ENCODE assay signal across 8 cellular contexts in the genomic region with DNA sequence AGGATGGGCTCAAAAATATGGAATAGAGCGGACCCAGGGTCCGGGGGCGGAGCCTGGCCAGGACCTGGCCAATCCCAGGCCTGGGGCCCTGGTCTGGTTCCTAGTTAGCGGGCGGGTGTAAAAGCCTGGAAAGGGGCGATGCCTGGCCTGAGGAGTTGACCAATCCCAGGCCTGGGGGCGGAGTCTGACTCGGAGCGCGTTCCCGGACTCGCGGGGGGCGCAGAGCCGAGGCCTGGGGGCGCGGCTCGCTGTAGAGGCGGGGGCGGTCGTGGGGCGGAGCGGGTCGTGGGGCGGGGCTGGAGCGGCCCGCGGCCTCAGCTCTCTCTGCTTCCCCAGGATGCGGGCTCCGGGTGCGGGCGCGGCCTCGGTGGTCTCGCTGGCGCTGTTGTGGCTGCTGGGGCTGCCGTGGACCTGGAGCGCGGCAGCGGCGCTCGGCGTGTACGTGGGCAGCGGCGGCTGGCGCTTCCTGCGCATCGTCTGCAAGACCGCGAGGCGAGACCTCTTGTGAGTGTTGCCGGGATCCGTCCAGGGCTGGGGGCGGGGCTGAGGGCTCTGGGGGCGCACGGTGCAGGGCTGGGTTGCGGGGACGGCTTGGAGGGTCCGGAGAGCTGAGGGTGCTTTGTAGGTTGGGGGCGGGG. TPM values are rescaled to one million over a fixed set of nuclear protein-coding genes. Genes with fewer than 3 reads are reported as not detected.
DNase-seq lines count a peak whose midpoint lies in the region; ATAC-seq and TF ChIP-seq lines count a peak whose summit lies in the region.

Gene SLC27A1, plus strand, starts transcription at position 321 of the 638 bp plus-strand sequence. Its CDS starts 17 bp downstream, at position 338.

- peak within 1 kb of the TSS; percentile 69 for H3K9ac ChIP-seq in fibroblast of lung (ENCODE audit: insufficient read depth, low read length)

- peaks cover 20% of the 10 kb centered on the region for H3K4me1 Mint-ChIP-seq in activated T-helper 2 cell treated with anti-CD3 and anti-CD28 coated beads, Interferon-gamma antibody, Interleukin-2, Interleukin-4, amounts not matched to agents 10 μg/mL and 5 μg/mL and 100 μg/mL, durations not matched to agents 14 hours and 24 hours and 36 hours (ENCODE audit: low read depth)
- peaks cover 25 to 35% (median 26%) of the 10 kb centered on the region in 3 donors for H3K4me1 Mint-ChIP-seq in naive B cell

- no peaks in the 10 kb centered on the region for H3K27me3 ChIP-seq in Panc1 (ENCODE audit: control insufficient read depth, insufficient read depth, low read length)
- H3K27me3 ChIP-seq in fibroblast of lung (ENCODE audit: control insufficient read depth, insufficient read depth, low read length) = no peaks in the 10 kb centered on the region

- peak within 1 kb of the TSS; percentile 79 for H3K27ac Mint-ChIP-seq in activated T-helper 2 cell treated with anti-CD3 and anti-CD28 coated beads, Interferon-gamma antibody, Interleukin-2, Interleukin-4, amounts not matched to agents 10 μg/mL and 5 μg/mL and 100 μg/mL, durations not matched to agents 14 hours and 24 hours and 36 hours
- H3K27ac Mint-ChIP-seq in naive B cell = peak within 1 kb of the TSS; percentile 67 to 95 (median 93)

- no peaks in the 10 kb centered on the region for H3K36me3 Mint-ChIP-seq in activated T-helper 2 cell treated with anti-CD3 and anti-CD28 coated beads, Interferon-gamma antibody, Interleukin-2, Interleukin-4, amounts not matched to agents 10 μg/mL and 5 μg/mL and 100 μg/mL, durations not matched to agents 14 hours and 24 hours and 36 hours (ENCODE audit: low read depth)
- H3K36me3 Mint-ChIP-seq in naive B cell = no peaks in the 10 kb centered on the region

- H3K36me3 ChIP-seq in Panc1 (ENCODE audit: control insufficient read depth, insufficient read depth, low read length) (no peaks in the 10 kb centered on the region), fibroblast of lung (ENCODE audit: control insufficient read depth, insufficient read depth, low read length) (no peaks in the 10 kb centered on the region)

- peak; percentile 67 for ATAC-seq in GM21619 (IDR thresholded peaks at IDR 0.05; ENCODE audit: unreplicated experiment)
- peak; percentile 94 for ATAC-seq in Panc1
- peak; percentile 68 to 72 for ATAC-seq in naive B cell (ENCODE audit: low read depth in 2 of 2)

- no peaks in the 10 kb centered on the region for H4K20me1 ChIP-seq in fibroblast of lung (ENCODE audit: control insufficient read depth, extremely low read depth, insufficient read depth, low read length)

- H3K27me3 Mint-ChIP-seq in activated T-helper 2 cell treated with anti-CD3 and anti-CD28 coated beads, Interferon-gamma antibody, Interleukin-2, Interleukin-4, amounts not matched to agents 10 μg/mL and 5 μg/mL and 100 μg/mL, durations not matched to agents 14 hours and 24 hours and 36 hours (ENCODE audit: low read depth) = peaks cover 6% of the 10 kb centered on the region
- H3K27me3 Mint-ChIP-seq in naive B cell = no peaks in the 10 kb centered on the region

- BruUV-seq in Panc1 (replicated peaks; lab: Mats Ljungman, UMichigan) = no TSS peak

- no peaks in the 10 kb centered on the region for H3K79me2 ChIP-seq in fibroblast of lung (ENCODE audit: control insufficient read depth, insufficient read depth, low read length)

- in situ Hi-C loops in Panc1 (cut with HindIII; ENCODE audit: low pct_unique_long_range_greater_than_20kb, low sequenced_read_pairs) = no loop called here

- peak within 1 kb of the TSS; percentile 98 for H2AFZ ChIP-seq in fibroblast of lung (ENCODE audit: low read length)

- H3K27ac ChIP-seq in Panc1 (ENCODE audit: low read length) = peak within 1 kb of the TSS; percentile 79
- peak within 1 kb of the TSS; percentile 68 for H3K27ac ChIP-seq in fibroblast of lung (ENCODE audit: insufficient read depth, low read length)

- H3K4me3 ChIP-seq in Panc1 (ENCODE audit: low read depth in 2 of 2, low read length in 2 of 2) (peak within 1 kb of the TSS; percentile 58 to 77), fibroblast of lung (replicated peaks in 1 of 4; ENCODE audit: control extremely low read depth in 1 of 4, insufficient read depth in 1 of 4, low read depth in 3 of 4, low read length in 4 of 4) (peak within 1 kb of the TSS; percentile 60 to 81 (median 72))

- H3K9me3 ChIP-seq in Panc1 (ENCODE audit: control insufficient read depth, insufficient read depth, low read depth, low read length) (no peaks in the 10 kb centered on the region), fibroblast of lung (ENCODE audit: control insufficient read depth, insufficient read depth, low read depth, low read length) (no peaks in the 10 kb centered on the region)

- H3K9me3 Mint-ChIP-seq in activated T-helper 2 cell treated with anti-CD3 and anti-CD28 coated beads, Interferon-gamma antibody, Interleukin-2, Interleukin-4, amounts not matched to agents 10 μg/mL and 5 μg/mL and 100 μg/mL, durations not matched to agents 14 hours and 24 hours and 36 hours = no peaks in the 10 kb centered on the region
- no peaks in the 10 kb centered on the region for H3K9me3 Mint-ChIP-seq in naive B cell

- CTCF ChIA-PET in Panc1 (lab: Charles Lee) = interaction anchor here (0.6 kb wide), 1 partner anchor 389 kb away, joined by 5 read pairs; no protein-coding TSS in a partner anchor

- no peak for TF ChIP-seq CTCF in Panc1 (IDR thresholded peaks at IDR 0.05)
- TF ChIP-seq CTCF in fibroblast of lung (conservative IDR thresholded peaks at IDR 0.05 in 1 of 2, IDR thresholded peaks at IDR 0.05 in 1 of 2; ENCODE audit: low read depth in 1 of 2, low read length in 2 of 2) = no peak

- peak within 1 kb of the TSS; percentile 83 for H3K4me2 ChIP-seq in fibroblast of lung (ENCODE audit: extremely low read depth, insufficient read depth, low read length)

- POLR2A ChIA-PET in Panc1 (lab: Charles Lee) = interaction anchor here (0.7 kb wide), 1 partner anchor 98 kb away, joined by 3 read pairs; no protein-coding TSS in a partner anchor

- DNase-seq in DMS153 treated with DMSO at 0.1 percent for 48 hours (lab: John Stamatoyannopoulos, UW; ENCODE audit: unreplicated experiment) (peak; percentile 94), KG1 (lab: John Stamatoyannopoulos, UW) (peak; percentile 92), Panc1 (ENCODE audit: low read depth, low spot score) (no peak), fibroblast of lung (ENCODE audit: low read depth in 2 of 2) (peak; percentile 98), naive B cell (peak; percentile 88)
- DNase-seq in activated T-helper 2 cell treated with anti-CD3 and anti-CD28 coated beads, Interferon-gamma antibody, Interleukin-2, Interleukin-4, amounts not matched to agents 10 μg/mL and 5 μg/mL and 100 μg/mL, durations not matched to agents 14 hours and 24 hours and 36 hours (ENCODE audit: low spot score) = peak; percentile 82
- peak; percentile 83 to 92 for DNase-seq in stimulated activated CD8-positive, alpha-beta memory T cell treated with anti-CD3 and anti-CD28 coated beads, Interleukin-7, amount 100 ng/mL, for 48 hours (ENCODE audit: extremely low read depth in 1 of 2, low read depth in 1 of 2)

- H3K4me1 ChIP-seq in Panc1 (ENCODE audit: control insufficient read depth, insufficient read depth, low read length) = peaks cover 9% of the 10 kb centered on the region
- H3K4me1 ChIP-seq in fibroblast of lung (ENCODE audit: control insufficient read depth, extremely low read depth, insufficient read depth, low read length) = peaks cover 8% of the 10 kb centered on the region

- peak within 1 kb of the TSS; percentile 94 for H3K4me3 Mint-ChIP-seq in activated T-helper 2 cell treated with anti-CD3 and anti-CD28 coated beads, Interferon-gamma antibody, Interleukin-2, Interleukin-4, amounts not matched to agents 10 μg/mL and 5 μg/mL and 100 μg/mL, durations not matched to agents 14 hours and 24 hours and 36 hours (ENCODE audit: low read depth)
- H3K4me3 Mint-ChIP-seq in naive B cell = peak within 1 kb of the TSS; percentile 89 to 100 (median 95)

- intact Hi-C loops in Panc1 (cut with micrococcal nuclease; ENCODE audit: unreplicated experiment) = no loop called here
- intact Hi-C loops in activated T-helper 2 cell treated with anti-CD3 and anti-CD28 coated beads, Interferon-gamma antibody, Interleukin-2, Interleukin-4, amounts not matched to agents 10 μg/mL and 5 μg/mL and 100 μg/mL, durations not matched to agents 14 hours and 24 hours and 36 hours (cut with micrococcal nuclease) = no loop called here

RNA-seq across cellular contexts. Expression of gene SLC27A1, which starts in this region (rescaled TPM):
- total RNA-seq in Panc1 (2021; ENCODE audit: unreplicated experiment) (5.4 TPM), fibroblast of lung (20.0 and 25.3 TPM in 2 replicates)
- 10.3 TPM for polyA plus RNA-seq in Panc1 (2012; ENCODE audit: insufficient read length)
- 3.1 and 3.5 TPM in 2 replicates for total RNA-seq in activated T-helper 2 cell treated with anti-CD3 and anti-CD28 coated beads, Interferon-gamma antibody, Interleukin-2, Interleukin-4, amounts not matched to agents 10 μg/mL and 5 μg/mL and 100 μg/mL, durations not matched to agents 14 hours and 24 hours and 36 hours
- polyA plus RNA-seq in fibroblast of lung (3.6 and 4.0 TPM in 2 replicates), naive B cell (ENCODE audit: low read depth in 6 of 6) (1 to 10 TPM in 5 of 6 donors, not detected in 1; 1.3 to 3.1 (median 2.3) TPM)
- polyA plus RNA-seq in fibroblast of lung (2012) = 6.6 and 7.6 TPM in 2 replicates
- 5.1 and 11.1 TPM in 2 replicates for polyA minus RNA-seq in fibroblast of lung (ENCODE audit: low replicate concordance)
